ENCODE assay signal across 15 cellular contexts in genomic region chr3:195207731-195208130, GRCh38.
DNase-seq lines count a peak whose midpoint lies in the region; ATAC-seq, FAIRE-seq and TF ChIP-seq lines count a peak whose summit lies in the region.
"Had no signal": no experiment of that assay in that cellular context is flagged by ENCODE, and none has a peak within 500 bp of the region (broad histone marks: within the 10 kb centered on the region; RNA-seq: fewer than 3 reads in every experiment).

No MANE protein-coding gene starts in this region.

- no peak for TF ChIP-seq CTCF in OCI-LY3 (IDR thresholded peaks at IDR 0.05; ENCODE audit: low read depth, low read length)

- peaks cover 7% of the 10 kb centered on the region for H3K36me3 ChIP-seq in OCI-LY3 (replicated peaks; ENCODE audit: low read depth, low read length)
- H3K36me3 ChIP-seq: WERI-Rb-1 had no signal

- no peak for TF ChIP-seq POLR2A in GM12891 (IDR thresholded peaks at IDR 0.05; ENCODE audit: low read depth, low read length)

- FAIRE-seq in GM12891 (lab: Jason Lieb, UNC), result no peak
- FAIRE-seq: RCC 7860 had no signal

- H4K20me1 ChIP-seq in OCI-LY3 (ENCODE audit: insufficient read depth, low read length), result no peaks in the 10 kb centered on the region

- DNase-seq in GM12891 (ENCODE audit: insufficient read length, low spot score), result no peak
- peak; percentile 8 for DNase-seq in mucosa of gallbladder (ENCODE audit: low spot score)
- no peak for DNase-seq in NCI-H2227 treated with DMSO at 0.1 percent for 48 hours (lab: John Stamatoyannopoulos, UW)
- DNase-seq in SIG-M5 (lab: John Stamatoyannopoulos, UW), result no peak
- DNase-seq in central memory CD4-positive, alpha-beta T cell, result no peak
- DNase-seq in stimulated activated CD4-positive, alpha-beta T cell treated with anti-CD3 and anti-CD28 coated beads, Interleukin-1b, Interleukin-23, amount 100 ng/mL, for 48 hours, result no peak
- DNase-seq: activated naive CD4-positive, alpha-beta T cell; hippocampal formation; mucosa of descending colon; NCI-H1694; WERI-Rb-1 had no signal

- H3K9me3 ChIP-seq in OCI-LY3 (ENCODE audit: insufficient read depth, low read length), result no peaks in the 10 kb centered on the region
- H3K9me3 ChIP-seq: BLaER1, mucosa of descending colon had no signal

- ATAC-seq in GM21619 (IDR thresholded peaks at IDR 0.05; ENCODE audit: unreplicated experiment), result peak; percentile 16

- H3K4me2 ChIP-seq in OCI-LY3 (ENCODE audit: low read length), result peak overlapping the region; percentile 59

- peaks cover 24% of the 10 kb centered on the region for H3K79me2 ChIP-seq in OCI-LY3 (ENCODE audit: low read length)

- H3K4me1 ChIP-seq in OCI-LY3 (ENCODE audit: low read length), result peaks cover 62% of the 10 kb centered on the region

- H3K4me3 ChIP-seq in OCI-LY3 (ENCODE audit: low read length), result peak overlapping the region; percentile 34
- H3K4me3 ChIP-seq: BLaER1, mucosa of descending colon had no signal

- H2AFZ ChIP-seq in OCI-LY3 (ENCODE audit: low read depth, low read length), result no peak overlapping the region

- peak overlapping the region; percentile 95 for H3K27ac ChIP-seq in OCI-LY3 (ENCODE audit: low read length)
- H3K27ac ChIP-seq: WERI-Rb-1 had no signal

- H3K9ac ChIP-seq in OCI-LY3 (ENCODE audit: low read length), result peak overlapping the region; percentile 79
- H3K9ac ChIP-seq: BLaER1 had no signal

- no peaks in the 10 kb centered on the region for H3K27me3 ChIP-seq in OCI-LY3 (ENCODE audit: low read depth, low read length)
- H3K27me3 ChIP-seq: BLaER1 had no signal

TF ChIP-seq in GM12891, 5 proteins besides CTCF, POLR2A, EP300 and RAD21:
- TF ChIP-seq SPI1 (IDR thresholded peaks at IDR 0.05; ENCODE audit: low read depth, low read length), result peak; percentile 9; the same call in 1 of the 2 replicates
- no peak for TF ChIP-seq TAF1 (IDR thresholded peaks at IDR 0.05; ENCODE audit: low read depth, low read length)
- no peak for TF ChIP-seq POU2F2 (IDR thresholded peaks at IDR 0.05; ENCODE audit: low read depth, low read length)
- no peak for TF ChIP-seq POLR2AphosphoS5 (IDR thresholded peaks at IDR 0.05; ENCODE audit: low read depth, low read length)
